Comparison of ENCODE assay signal across 13 cellular contexts in genomic region chr13:110089815-110090214, GRCh38.
DNase-seq lines count a peak whose midpoint lies in the region; ATAC-seq and TF ChIP-seq lines count a peak whose summit lies in the region.
"Had no signal": no experiment of that assay in that cellular context is flagged by ENCODE, and none has a peak within 500 bp of the region (broad histone marks: within the 10 kb centered on the region; RNA-seq: fewer than 3 reads in every experiment).

No MANE protein-coding gene starts in this region.

- H3K27me3 Mint-ChIP-seq in activated T-helper 17 cell treated with anti-CD3 and anti-CD28 coated beads, Interleukin-2, amount 50 U/mL, for 72 hours = no peaks in the 10 kb centered on the region
- H3K27me3 Mint-ChIP-seq: activated CD4-positive, alpha-beta memory T cell treated with anti-CD3 and anti-CD28 coated beads, Interleukin-2, amount 10 ng/mL, durations not matched to agents 7 days and 5 days; activated naive CD8-positive, alpha-beta T cell treated with anti-CD3 and anti-CD28 coated beads, Interleukin-2, amount 10 ng/mL, durations not matched to agents 7 days and 5 days had no signal

- TF ChIP-seq CTCF in left ventricle myocardium inferior (IDR thresholded peaks at IDR 0.05; ENCODE audit: borderline replicate concordance) (peak; percentile 38), fibroblast of mammary gland (conservative IDR thresholded peaks at IDR 0.05; ENCODE audit: control insufficient read depth, insufficient read depth, low read depth, low read length) (peak; percentile 52), ascending aorta (IDR thresholded peaks at IDR 0.05) (no peak)

- ATAC-seq in right cardiac atrium = no peak
- ATAC-seq in activated T-helper 17 cell treated with anti-CD3 and anti-CD28 coated beads, Interleukin-2, amount 50 U/mL, for 72 hours (replicated peaks) = no peak

- H3K27ac Mint-ChIP-seq in activated T-helper 17 cell treated with anti-CD3 and anti-CD28 coated beads, Interleukin-2, amount 50 U/mL, for 72 hours = no peak overlapping the region
- H3K27ac Mint-ChIP-seq: activated CD4-positive, alpha-beta memory T cell treated with anti-CD3 and anti-CD28 coated beads, Interleukin-2, amount 10 ng/mL, durations not matched to agents 7 days and 5 days; activated naive CD8-positive, alpha-beta T cell treated with anti-CD3 and anti-CD28 coated beads, Interleukin-2, amount 10 ng/mL, durations not matched to agents 7 days and 5 days had no signal

- H3K4me1 Mint-ChIP-seq in activated T-helper 17 cell treated with anti-CD3 and anti-CD28 coated beads, Interleukin-2, amount 50 U/mL, for 72 hours = no peaks in the 10 kb centered on the region
- H3K4me1 Mint-ChIP-seq: activated CD4-positive, alpha-beta memory T cell treated with anti-CD3 and anti-CD28 coated beads, Interleukin-2, amount 10 ng/mL, durations not matched to agents 7 days and 5 days; activated naive CD8-positive, alpha-beta T cell treated with anti-CD3 and anti-CD28 coated beads, Interleukin-2, amount 10 ng/mL, durations not matched to agents 7 days and 5 days had no signal

- no peak overlapping the region for H3K4me3 ChIP-seq in left ventricle myocardium inferior
- H3K4me3 ChIP-seq in right cardiac atrium (ENCODE audit: low read length) = no peak overlapping the region
- no peak overlapping the region for H3K4me3 ChIP-seq in fibroblast of mammary gland (ENCODE audit: control insufficient read depth, low read depth, low read length)
- no peak overlapping the region for H3K4me3 ChIP-seq in ascending aorta
- H3K4me3 ChIP-seq: HAP-1 had no signal

- H3K27ac ChIP-seq in left ventricle myocardium inferior (replicated peaks) = no peak overlapping the region
- no peak overlapping the region for H3K27ac ChIP-seq in right cardiac atrium (ENCODE audit: low read length)
- H3K27ac ChIP-seq in ascending aorta = no peak overlapping the region

- no peak overlapping the region for H3K4me3 Mint-ChIP-seq in activated T-helper 17 cell treated with anti-CD3 and anti-CD28 coated beads, Interleukin-2, amount 50 U/mL, for 72 hours
- H3K4me3 Mint-ChIP-seq: activated CD4-positive, alpha-beta memory T cell treated with anti-CD3 and anti-CD28 coated beads, Interleukin-2, amount 10 ng/mL, durations not matched to agents 7 days and 5 days; activated naive CD8-positive, alpha-beta T cell treated with anti-CD3 and anti-CD28 coated beads, Interleukin-2, amount 10 ng/mL, durations not matched to agents 7 days and 5 days had no signal

- H3K27me3 ChIP-seq in left ventricle myocardium inferior (ENCODE audit: low read depth) (no peaks in the 10 kb centered on the region), right cardiac atrium (ENCODE audit: control insufficient read depth, insufficient read depth) (no peaks in the 10 kb centered on the region), ascending aorta (no peaks in the 10 kb centered on the region)

- H3K9me3 ChIP-seq in left ventricle myocardium inferior (replicated peaks) (peaks cover 19% of the 10 kb centered on the region), right cardiac atrium (ENCODE audit: control insufficient read depth, low read length) (no peaks in the 10 kb centered on the region), ascending aorta (peaks cover 3 to 10% of the 10 kb centered on the region in 2 donors)
- H3K9me3 ChIP-seq: HAP-1 had no signal

- intact Hi-C loops in left ventricle myocardium inferior (cut with micrococcal nuclease) (no loop called here), right cardiac atrium (cut with DNase I) (no loop called here), ascending aorta (cut with DNase I) (no loop called here)

- 75% methylated on average over 4 of the region's 4 CpGs for WGBS in right cardiac atrium

- peaks cover 17% of the 10 kb centered on the region for H3K4me1 ChIP-seq in left ventricle myocardium inferior
- peaks cover 4% of the 10 kb centered on the region for H3K4me1 ChIP-seq in right cardiac atrium (ENCODE audit: control insufficient read depth, insufficient read depth, low read length)
- H3K4me1 ChIP-seq in ascending aorta = no peaks in the 10 kb centered on the region
- H3K4me1 ChIP-seq: HAP-1 had no signal

- H3K36me3 ChIP-seq in left ventricle myocardium inferior = no peaks in the 10 kb centered on the region
- no peaks in the 10 kb centered on the region for H3K36me3 ChIP-seq in ascending aorta
- H3K36me3 ChIP-seq: HAP-1 had no signal

- DNase-seq in left ventricle myocardium inferior (no peak), right cardiac atrium (no peak), RKO (ENCODE audit: low spot score) (peak; percentile 12), fibroblast of mammary gland (ENCODE audit: low read depth) (no peak), ascending aorta (ENCODE audit: low spot score in 2 of 2) (no peak), OCI-M2 (lab: John Stamatoyannopoulos, UW; ENCODE audit: unreplicated experiment) (no peak)
- no peak for DNase-seq in stimulated activated CD4-positive, alpha-beta T cell treated with anti-CD3 and anti-CD28 coated beads, Interleukin-15, amount 100 ng/mL, for 24 hours
- DNase-seq: activated CD4-positive, alpha-beta memory T cell treated with anti-CD3 and anti-CD28 coated beads, Interleukin-2, amount 10 ng/mL, durations not matched to agents 7 days and 5 days; activated naive CD8-positive, alpha-beta T cell treated with anti-CD3 and anti-CD28 coated beads, Interleukin-2, amount 10 ng/mL, durations not matched to agents 7 days and 5 days; NCI-H524 treated with DMSO at 0.1 percent for 48 hours; stimulated activated CD4-positive, alpha-beta T cell treated with anti-CD3 and anti-CD28 coated beads, Interleukin-12 subunit alpha, Interleukin-12 subunit beta, amount 100 ng/mL, for 4 hours had no signal

- H3K36me3 Mint-ChIP-seq in activated T-helper 17 cell treated with anti-CD3 and anti-CD28 coated beads, Interleukin-2, amount 50 U/mL, for 72 hours (ENCODE audit: low read depth) = no peaks in the 10 kb centered on the region
- H3K36me3 Mint-ChIP-seq: activated naive CD8-positive, alpha-beta T cell treated with anti-CD3 and anti-CD28 coated beads, Interleukin-2, amount 10 ng/mL, durations not matched to agents 7 days and 5 days had no signal

- H3K9me3 Mint-ChIP-seq in activated T-helper 17 cell treated with anti-CD3 and anti-CD28 coated beads, Interleukin-2, amount 50 U/mL, for 72 hours = no peaks in the 10 kb centered on the region
- H3K9me3 Mint-ChIP-seq: activated CD4-positive, alpha-beta memory T cell treated with anti-CD3 and anti-CD28 coated beads, Interleukin-2, amount 10 ng/mL, durations not matched to agents 7 days and 5 days; activated naive CD8-positive, alpha-beta T cell treated with anti-CD3 and anti-CD28 coated beads, Interleukin-2, amount 10 ng/mL, durations not matched to agents 7 days and 5 days had no signal

Comparison
In these comparisons a context has a peak if more than half of its experiments do, and no peak if none do; other contexts are left out.
1. CTCF ChIP-seq: peak in left ventricle myocardium inferior (single experiment) and fibroblast of mammary gland (single experiment); none in ascending aorta (0 of 3).